In genomic region chr18:78399992-78400503, GRCh38 we compare ENCODE assay signal across 34 cellular contexts.
"Had no signal": no experiment of that assay in that cellular context is flagged by ENCODE, and none has a peak within 500 bp of the region (broad histone marks: within the 10 kb centered on the region; RNA-seq: fewer than 3 reads in every experiment).

No MANE protein-coding gene starts in this region.

- H3K36me3 ChIP-seq: MG63 had no signal

- H3K4me2 ChIP-seq: KMS-11 had no signal

- H3K27me3 ChIP-seq: MG63 had no signal

- H3K9me3 ChIP-seq: MG63 had no signal

- H3K4me3 ChIP-seq: MG63 had no signal

- H3K27ac ChIP-seq: KMS-11 had no signal

- DNase-seq: Karpas-422, Kasumi-1, KG1, MG63, MM.1S, MV-4-11, NCI-H1048, NCI-H1092, NCI-H1092 treated with DMSO at 0.1 percent for 48 hours, NCI-H1105, NCI-H1105 treated with DMSO at 0.1 percent for 48 hours, NCI-H1417, NCI-H1417 treated with DMSO at 0.1 percent for 48 hours, NCI-H1436, NCI-H1436 treated with DMSO at 0.1 percent for 48 hours, NCI-H146, NCI-H1694, NCI-H1694 treated with DMSO at 0.1 percent for 48 hours, NCI-H187, NCI-H187 treated with DMSO at 0.1 percent for 48 hours, NCI-H1930, NCI-H2029, NCI-H2029 treated with DMSO at 0.1 percent for 48 hours, NCI-H2081, NCI-H2081 treated with DMSO at 0.1 percent for 48 hours, NCI-H2107, NCI-H2171, NCI-H2171 treated with DMSO at 0.1 percent for 48 hours, NCI-H2227 treated with DMSO at 0.1 percent for 48 hours, NCI-H226, NCI-H345, NCI-H446, NCI-H446 treated with DMSO at 0.1 percent for 48 hours had no signal

- H3K9ac ChIP-seq: KMS-11 had no signal
